Comparison of ENCODE assay signal across 26 cellular contexts in genomic region chr3:121781611-121782010, GRCh38.
"Had no signal": no experiment of that assay in that cellular context is flagged by ENCODE, and none has a peak within 500 bp of the region (broad histone marks: within the 10 kb centered on the region; RNA-seq: fewer than 3 reads in every experiment).

No MANE protein-coding gene starts in this region.

- H3K27ac Mint-ChIP-seq: naive thymus-derived CD8-positive, alpha-beta T cell; natural killer cell treated with Interleukin-12 subunit alpha and Interleukin-12 subunit beta and Interleukin-15 and Interleukin-18, amount 100 ng/mL, for 72 hours; neural progenitor cell; stimulated activated effector memory CD8-positive, alpha-beta T cell treated with anti-CD3 and anti-CD28 coated beads, Interleukin-12 subunit alpha, Interleukin-12 subunit beta, amount 100 ng/mL, for 72 hours; stimulated activated naive B cell treated with anti-CD40 and anti-IgM and Interleukin-4, amounts not matched to agents 10 μg/mL and 1 μg/mL and 100 μg/mL, for 72 hours; stimulated activated naive CD8-positive, alpha-beta T cell treated with anti-CD3 and anti-CD28 coated beads, Interleukin-15, Interleukin-2, amounts not matched to agents 100 ng/mL and 50 ng/mL, for 24 hours; type B pancreatic cell had no signal

- H3K4me1 Mint-ChIP-seq: neural progenitor cell; stimulated activated effector memory CD8-positive, alpha-beta T cell treated with anti-CD3 and anti-CD28 coated beads, Interleukin-12 subunit alpha, Interleukin-12 subunit beta, amount 100 ng/mL, for 72 hours had no signal

- DNase-seq: naive B cell; naive thymus-derived CD8-positive, alpha-beta T cell; occipital lobe; pancreas; right cardiac atrium; right lobe of liver; sigmoid colon; small intestine; stimulated activated CD4-positive, alpha-beta T cell treated with anti-CD3 and anti-CD28 coated beads, Interleukin-15, amount 100 ng/mL, for 24 hours; stimulated activated CD4-positive, alpha-beta T cell treated with anti-CD3 and anti-CD28 coated beads, Interleukin-2, amount 100 ng/mL, for 24 hours; stimulated activated CD4-positive, alpha-beta T cell treated with anti-CD3 and anti-CD28 coated beads, Interleukin-2, amount 100 ng/mL, for 48 hours; stimulated activated CD4-positive, alpha-beta T cell treated with anti-CD3 and anti-CD28 coated beads, Interleukin-4, amount 100 ng/mL, for 24 hours; stimulated activated naive B cell treated with anti-CD40 and anti-IgM and Interleukin-4, amounts not matched to agents 10 μg/mL and 1 μg/mL and 100 μg/mL, for 72 hours; stimulated activated naive CD4-positive, alpha-beta T cell treated with Interleukin-2 at 50 U/mL for 16 hours; stomach; tibial artery; transverse colon; upper lobe of right lung; uterus had no signal

- H3K27me3 Mint-ChIP-seq: naive B cell; naive thymus-derived CD8-positive, alpha-beta T cell; natural killer cell treated with Interleukin-12 subunit alpha and Interleukin-12 subunit beta and Interleukin-15 and Interleukin-18, amount 100 ng/mL, for 72 hours; stimulated activated naive B cell treated with anti-CD40 and anti-IgM and Interleukin-4, amounts not matched to agents 10 μg/mL and 1 μg/mL and 100 μg/mL, for 72 hours; stimulated activated naive CD8-positive, alpha-beta T cell treated with anti-CD3 and anti-CD28 coated beads, Interleukin-15, Interleukin-2, amounts not matched to agents 100 ng/mL and 50 ng/mL, for 24 hours; type B pancreatic cell had no signal

- H3K9me3 Mint-ChIP-seq: naive B cell; naive thymus-derived CD8-positive, alpha-beta T cell; natural killer cell treated with Interleukin-12 subunit alpha and Interleukin-12 subunit beta and Interleukin-15 and Interleukin-18, amount 100 ng/mL, for 72 hours; neural progenitor cell; stimulated activated effector memory CD8-positive, alpha-beta T cell treated with anti-CD3 and anti-CD28 coated beads, Interleukin-12 subunit alpha, Interleukin-12 subunit beta, amount 100 ng/mL, for 72 hours; stimulated activated naive B cell treated with anti-CD40 and anti-IgM and Interleukin-4, amounts not matched to agents 10 μg/mL and 1 μg/mL and 100 μg/mL, for 72 hours; stimulated activated naive CD8-positive, alpha-beta T cell treated with anti-CD3 and anti-CD28 coated beads, Interleukin-15, Interleukin-2, amounts not matched to agents 100 ng/mL and 50 ng/mL, for 24 hours; type B pancreatic cell had no signal

- H3K9me3 ChIP-seq: pancreas, prostate gland, right lobe of liver, sigmoid colon, stomach, thoracic aorta, tibial artery, transverse colon, upper lobe of right lung, uterus had no signal

- H3K27me3 ChIP-seq: neural progenitor cell, pancreas, right lobe of liver, sigmoid colon, stomach, tibial artery, transverse colon, upper lobe of right lung, uterus had no signal

- H3K36me3 ChIP-seq: prostate gland had no signal

- FAIRE-seq: pancreas, small intestine had no signal

- H3K27ac ChIP-seq: neural progenitor cell, pancreas, prostate gland, right lobe of liver, sigmoid colon, stomach, thoracic aorta, tibial artery, transverse colon, upper lobe of right lung, uterus had no signal

- H3K4me1 ChIP-seq: neural progenitor cell, pancreas, prostate gland, right lobe of liver, sigmoid colon, stomach, tibial artery, transverse colon, upper lobe of right lung, uterus had no signal

- H3K4me3 Mint-ChIP-seq: naive B cell; naive thymus-derived CD8-positive, alpha-beta T cell; natural killer cell treated with Interleukin-12 subunit alpha and Interleukin-12 subunit beta and Interleukin-15 and Interleukin-18, amount 100 ng/mL, for 72 hours; neural progenitor cell; stimulated activated effector memory CD8-positive, alpha-beta T cell treated with anti-CD3 and anti-CD28 coated beads, Interleukin-12 subunit alpha, Interleukin-12 subunit beta, amount 100 ng/mL, for 72 hours; stimulated activated naive B cell treated with anti-CD40 and anti-IgM and Interleukin-4, amounts not matched to agents 10 μg/mL and 1 μg/mL and 100 μg/mL, for 72 hours; stimulated activated naive CD8-positive, alpha-beta T cell treated with anti-CD3 and anti-CD28 coated beads, Interleukin-15, Interleukin-2, amounts not matched to agents 100 ng/mL and 50 ng/mL, for 24 hours; type B pancreatic cell had no signal

- H3K4me3 ChIP-seq: neural progenitor cell, pancreas, prostate gland, right lobe of liver, sigmoid colon, stomach, thoracic aorta, tibial artery, transverse colon, upper lobe of right lung, uterus had no signal
